In genomic region chr1:19370453-19371170, GRCh38 we compare ENCODE assay signal across 17 cellular contexts. TPM values are rescaled to one million over a fixed set of nuclear protein-coding genes. Genes with fewer than 3 reads are reported as not detected.
A peak's percentile ranks its signal among the peaks of the same experiment; 100 is the strongest.
DNase-seq lines count a peak whose midpoint lies in the region; ATAC-seq and TF ChIP-seq lines count a peak whose summit lies in the region.
"Had no signal": no experiment of that assay in that cellular context is flagged by ENCODE, and none has a peak within 500 bp of the region (broad histone marks: within the 10 kb centered on the region; RNA-seq: fewer than 3 reads in every experiment).

No MANE protein-coding gene starts in this region.

- peaks cover 25% of the 10 kb centered on the region for H3K4me1 Mint-ChIP-seq in activated naive CD4-positive, alpha-beta T cell treated with anti-CD3 and anti-CD28 coated beads for 36 hours (ENCODE audit: low read depth)
- H3K4me1 Mint-ChIP-seq in immature natural killer cell = peaks cover 38 to 61% of the 10 kb centered on the region in 2 donors

- DNase-seq in activated naive CD4-positive, alpha-beta T cell treated with anti-CD3 and anti-CD28 coated beads, Interleukin-2, amount 50 U/mL, for 72 hours (ENCODE audit: low spot score in 2 of 2) = no peak
- no peak for DNase-seq in activated naive CD4-positive, alpha-beta T cell treated with anti-CD3 and anti-CD28 coated beads for 36 hours
- DNase-seq in adrenal gland (peak in 5 of 7 donors; percentile 40 to 63 (median 55)), immature natural killer cell (no peak), upper lobe of left lung (peak; percentile 80 to 85)
- no peak for DNase-seq in activated CD4-positive, alpha-beta T cell treated with anti-CD3 and anti-CD28 coated beads, Interleukin-2, amount 50 U/mL, for 4 hours
- DNase-seq: activated CD4-positive, alpha-beta T cell treated with anti-CD3 and anti-CD28 coated beads for 4 hours; erythroblast; hippocampal formation; NCI-H345; occipital lobe; OCI-M1; SW 1271; testis had no signal

- TF ChIP-seq POLR2A in adrenal gland (IDR thresholded peaks at IDR 0.05) (no peak), upper lobe of left lung (IDR thresholded peaks at IDR 0.05) (no peak)

- CTCF ChIA-PET in activated naive CD4-positive, alpha-beta T cell treated with anti-CD3 and anti-CD28 coated beads for 36 hours (lab: Charles Lee) = no interaction called here

- ATAC-seq in activated naive CD4-positive, alpha-beta T cell treated with anti-CD3 and anti-CD28 coated beads, Interleukin-2, amount 50 U/mL, for 72 hours = no peak
- peak; percentile 39 to 89 for ATAC-seq in upper lobe of left lung (ENCODE audit: low FRiP score in 2 of 2)
- ATAC-seq in GM19351 (IDR thresholded peaks at IDR 0.05; ENCODE audit: unreplicated experiment) = no peak
- no peak for ATAC-seq in GM18517 (IDR thresholded peaks at IDR 0.05; ENCODE audit: unreplicated experiment)
- ATAC-seq: left lobe of liver had no signal

- TF ChIP-seq CTCF in adrenal gland (IDR thresholded peaks at IDR 0.05) (no peak), upper lobe of left lung (IDR thresholded peaks at IDR 0.05) (no peak)

- no peak overlapping the region for H3K4me3 ChIP-seq in adrenal gland
- H3K4me3 ChIP-seq in upper lobe of left lung = no peak overlapping the region
- H3K4me3 ChIP-seq: testis had no signal

- no peaks in the 10 kb centered on the region for H3K27me3 ChIP-seq in adrenal gland
- H3K27me3 ChIP-seq in upper lobe of left lung = no peaks in the 10 kb centered on the region
- H3K27me3 ChIP-seq: testis had no signal

- H3K9me3 ChIP-seq in adrenal gland (replicated peaks in 1 of 3) (no peaks in the 10 kb centered on the region), upper lobe of left lung (no peaks in the 10 kb centered on the region)
- H3K9me3 ChIP-seq: testis had no signal

- H3K4me3 Mint-ChIP-seq in activated naive CD4-positive, alpha-beta T cell treated with anti-CD3 and anti-CD28 coated beads for 36 hours = no peak overlapping the region
- H3K4me3 Mint-ChIP-seq in immature natural killer cell = no peak overlapping the region

- H3K9me3 Mint-ChIP-seq in activated naive CD4-positive, alpha-beta T cell treated with anti-CD3 and anti-CD28 coated beads, Interleukin-2, amount 50 U/mL, for 72 hours = no peaks in the 10 kb centered on the region
- no peaks in the 10 kb centered on the region for H3K9me3 Mint-ChIP-seq in activated naive CD4-positive, alpha-beta T cell treated with anti-CD3 and anti-CD28 coated beads for 36 hours
- H3K9me3 Mint-ChIP-seq in immature natural killer cell = no peaks in the 10 kb centered on the region

- no peaks in the 10 kb centered on the region for H3K27me3 Mint-ChIP-seq in activated naive CD4-positive, alpha-beta T cell treated with anti-CD3 and anti-CD28 coated beads for 36 hours (ENCODE audit: low read depth)
- peaks cover 0 to 2% (median 0%) of the 10 kb centered on the region in 3 donors for H3K27me3 Mint-ChIP-seq in immature natural killer cell (ENCODE audit: low read depth in 3 of 3)

- peaks cover 0 to 15% of the 10 kb centered on the region in 2 donors for H3K36me3 ChIP-seq in adrenal gland (replicated peaks in 1 of 2)
- peaks cover 4 to 32% (median 17%) of the 10 kb centered on the region in 4 donors for H3K36me3 ChIP-seq in upper lobe of left lung

- peaks cover 21 to 41% of the 10 kb centered on the region in 2 donors for H3K4me1 ChIP-seq in adrenal gland (replicated peaks in 1 of 2)
- H3K4me1 ChIP-seq in upper lobe of left lung = peaks cover 22 to 55% (median 53%) of the 10 kb centered on the region in 4 donors

- H3K27ac Mint-ChIP-seq in activated naive CD4-positive, alpha-beta T cell treated with anti-CD3 and anti-CD28 coated beads, Interleukin-2, amount 50 U/mL, for 72 hours = peak overlapping the region; percentile 80 to 85
- H3K27ac Mint-ChIP-seq in activated naive CD4-positive, alpha-beta T cell treated with anti-CD3 and anti-CD28 coated beads for 36 hours = no peak overlapping the region
- H3K27ac Mint-ChIP-seq in immature natural killer cell = peak overlapping the region; percentile 1 to 81 (median 69)

- WGBS in adrenal gland, 4 donors = 43 to 67% (median 52%) methylated on average over 8 to 13 of the region's 13 CpGs
- 50 to 51% methylated on average over 13 of the region's 13 CpGs for WGBS in upper lobe of left lung, 2 donors

- no peaks in the 10 kb centered on the region for H3K36me3 Mint-ChIP-seq in activated naive CD4-positive, alpha-beta T cell treated with anti-CD3 and anti-CD28 coated beads, Interleukin-2, amount 50 U/mL, for 72 hours
- peaks cover 2% of the 10 kb centered on the region for H3K36me3 Mint-ChIP-seq in activated naive CD4-positive, alpha-beta T cell treated with anti-CD3 and anti-CD28 coated beads for 36 hours (ENCODE audit: low read depth)
- H3K36me3 Mint-ChIP-seq in immature natural killer cell = peaks cover 0 to 3% (median 2%) of the 10 kb centered on the region in 3 donors

- TF ChIP-seq EP300 in upper lobe of left lung (IDR thresholded peaks at IDR 0.05) = no peak

- H3K27ac ChIP-seq in adrenal gland (peak overlapping the region in 3 of 5 donors; percentile 41 to 51 (median 48)), upper lobe of left lung (peak overlapping the region; percentile 49 to 84 (median 74))
- H3K27ac ChIP-seq: testis had no signal

- intact Hi-C loops in activated naive CD4-positive, alpha-beta T cell treated with anti-CD3 and anti-CD28 coated beads for 36 hours (cut with micrococcal nuclease) = no loop called here
- intact Hi-C loops in adrenal gland (cut with DNase I) = no loop called here

RNA-seq across cellular contexts. Expression of gene SLC66A1, which starts 58.5 kb away (rescaled TPM):
- total RNA-seq in activated naive CD4-positive, alpha-beta T cell treated with anti-CD3 and anti-CD28 coated beads, Interleukin-2, amount 50 U/mL, for 72 hours = 1 to 10 TPM; 6.7 to 7.2 TPM
- 1 to 10 TPM; 2.6 to 2.7 TPM for total RNA-seq in activated naive CD4-positive, alpha-beta T cell treated with anti-CD3 and anti-CD28 coated beads for 36 hours
- total RNA-seq in adrenal gland = 10 to 100 TPM; 22.1 to 50.8 (median 33.8) TPM
- polyA plus RNA-seq in adrenal gland = 10 to 100 TPM; 19.1 to 82.9 (median 37.2) TPM
- 10 to 100 TPM in 1 of 3 donors, 1 to 10 TPM in 2; 2.4 to 10.2 (median 3.3) TPM for polyA plus RNA-seq in immature natural killer cell
- 10 to 100 TPM; 15.6 to 30.3 (median 24.3) TPM for total RNA-seq in upper lobe of left lung

RNA-seq across cellular contexts. Expression of gene AKR7A2, which starts 58.7 kb away (rescaled TPM):
- total RNA-seq in activated naive CD4-positive, alpha-beta T cell treated with anti-CD3 and anti-CD28 coated beads, Interleukin-2, amount 50 U/mL, for 72 hours = 10 to 100 TPM; 42.9 to 50.2 TPM
- 10 to 100 TPM; 36.6 to 38.8 TPM for total RNA-seq in activated naive CD4-positive, alpha-beta T cell treated with anti-CD3 and anti-CD28 coated beads for 36 hours
- total RNA-seq in adrenal gland = 100 to 1,000 TPM in 7 of 8 donors, 10 to 100 TPM in 1; 97.8 to 235 (median 144) TPM
- polyA plus RNA-seq in adrenal gland = 10 to 100 TPM; 20.0 to 59.4 (median 23.2) TPM
- 100 to 1,000 TPM; 130 to 217 (median 153) TPM for polyA plus RNA-seq in immature natural killer cell
- 10 to 100 TPM; 25.2 to 66.3 (median 47.6) TPM for total RNA-seq in upper lobe of left lung

Comparison
In these comparisons a context has a peak if more than half of its experiments do, and no peak if none do; other contexts are left out.
1. ATAC-seq: peak in upper lobe of left lung (2 of 2); none in activated naive CD4-positive, alpha-beta T cell treated with anti-CD3 and anti-CD28 coated beads, Interleukin-2, amount 50 U/mL, for 72 hours (0 of 2), GM19351 (single experiment) and GM18517 (single experiment).
2. DNase-seq: peak in adrenal gland (5 of 7) and upper lobe of left lung (2 of 2); none in activated naive CD4-positive, alpha-beta T cell treated with anti-CD3 and anti-CD28 coated beads, Interleukin-2, amount 50 U/mL, for 72 hours (0 of 2), activated naive CD4-positive, alpha-beta T cell treated with anti-CD3 and anti-CD28 coated beads for 36 hours (single experiment), immature natural killer cell (0 of 3) and activated CD4-positive, alpha-beta T cell treated with anti-CD3 and anti-CD28 coated beads, Interleukin-2, amount 50 U/mL, for 4 hours (0 of 2).